ENCODE assay signal across 8 cellular contexts in genomic region chr1:23800396-23801337, GRCh38. TPM values are rescaled to one million over a fixed set of nuclear protein-coding genes. Genes with fewer than 3 reads are reported as not detected.
DNase-seq lines count a peak whose midpoint lies in the region; ATAC-seq, FAIRE-seq and TF ChIP-seq lines count a peak whose summit lies in the region.

TSS of gene GALE (minus strand) at chr1:23800754. CDS start at chr1:23799007, 1,747 bp downstream.

- H3K9me3 ChIP-seq in right atrium auricular region (no peaks in the 10 kb centered on the region), uterus (no peaks in the 10 kb centered on the region)

- peak; percentile 99 for FAIRE-seq in GM12891 (lab: Jason Lieb, UNC)

- peak; percentile 67 for ATAC-seq in HG02884 (IDR thresholded peaks at IDR 0.05; ENCODE audit: unreplicated experiment)

- no peak for TF ChIP-seq CTCF in right atrium auricular region (IDR thresholded peaks at IDR 0.05)
- peak in 2 of 4 experiments; percentile 28 to 29 for TF ChIP-seq CTCF in uterus (IDR thresholded peaks at IDR 0.05)

- H3K4me1 ChIP-seq in right atrium auricular region (peaks cover 0 to 26% of the 10 kb centered on the region in 2 donors), uterus (peaks cover 0 to 9% of the 10 kb centered on the region in 2 donors)

- intact Hi-C loops in T-helper 2 cell treated with Interferon-gamma antibody and Interleukin-4, amounts not matched to agents 100 ng/mL and 5 ng/mL, for 36 hours (cut with micrococcal nuclease) = loop anchor here (1.0 to 5.0 kb wide), 4 partner anchors 9 to 182 kb away; partner anchors contain the start of genes HMGCL, LYPLA2, PNRC2 and SRSF10
- intact Hi-C loops in uterus (cut with DNase I; ENCODE audit: low total_unique reads) = no loop called here

- peak within 1 kb of the TSS; percentile 89 for H3K4me3 ChIP-seq in right atrium auricular region
- peak within 1 kb of the TSS; percentile 63 to 75 for H3K4me3 ChIP-seq in uterus

- no peaks in the 10 kb centered on the region for H3K27me3 ChIP-seq in right atrium auricular region
- no peaks in the 10 kb centered on the region for H3K27me3 ChIP-seq in uterus

- peak within 1 kb of the TSS; percentile 86 to 93 for H3K27ac ChIP-seq in right atrium auricular region
- H3K27ac ChIP-seq in uterus = peak within 1 kb of the TSS; percentile 76 to 88

- H3K36me3 ChIP-seq in right atrium auricular region (peaks cover 10% of the 10 kb centered on the region), uterus (no peaks in the 10 kb centered on the region)

- TF ChIP-seq POLR2A in GM12891 (IDR thresholded peaks at IDR 0.05; ENCODE audit: low read depth, low read length) (peak; percentile 79), uterus (IDR thresholded peaks at IDR 0.05) (peak; percentile 57 to 82)

- DNase-seq in GM12891 (ENCODE audit: insufficient read length, low spot score) = peak; percentile 99
- DNase-seq in NCI-H187 treated with DMSO at 0.1 percent for 48 hours (lab: John Stamatoyannopoulos, UW) = peak; percentile 47
- peak; percentile 65 to 97 (median 94) for DNase-seq in anterior cingulate cortex (lab: John Stamatoyannopoulos, UW)
- peak; percentile 97 for DNase-seq in right atrium auricular region (ENCODE audit: low spot score)
- DNase-seq in putamen (ENCODE audit: low spot score) = peak; percentile 96
- DNase-seq in uterus = peak; percentile 97

TF ChIP-seq in GM12891, 5 proteins besides CTCF, POLR2A, EP300 and RAD21:
- TF ChIP-seq POLR2AphosphoS5 (IDR thresholded peaks at IDR 0.05; ENCODE audit: low read depth, low read length) = peak; percentile 71; the same call in 1 of the 2 replicates
- TF ChIP-seq TAF1 (IDR thresholded peaks at IDR 0.05; ENCODE audit: low read depth, low read length) = peak; percentile 70; the same call in 1 of the 2 replicates
- TF ChIP-seq POU2F2 (IDR thresholded peaks at IDR 0.05; ENCODE audit: low read depth, low read length) = peak; percentile 63; the same call in 1 of the 2 replicates
- TF ChIP-seq PAX5 (IDR thresholded peaks at IDR 0.05; ENCODE audit: insufficient read depth, low read length, severe bottlenecking) = no peak
- TF ChIP-seq SPI1 (IDR thresholded peaks at IDR 0.05; ENCODE audit: low read depth, low read length) = peak; percentile 80

RNA-seq across cellular contexts. Expression of gene GALE, which starts in this region (rescaled TPM):
- polyA plus RNA-seq in GM12891 (2012; ENCODE audit: low read depth, missing spikeins) = 34.0 TPM
- 25.3 TPM in 2 replicates for total RNA-seq in T-helper 2 cell treated with Interferon-gamma antibody and Interleukin-4, amounts not matched to agents 100 ng/mL and 5 ng/mL, for 36 hours
- total RNA-seq in right atrium auricular region (1 to 10 TPM; 5.5 to 8.8 TPM), uterus (10 to 100 TPM; 14.1 to 16.7 (median 15.0) TPM)

Comparison
In these comparisons a context has a peak if more than half of its experiments do, and no peak if none do; other contexts are left out.
1. Peak in every context shown above with its lines: DNase-seq, ATAC-seq, H3K4me3 ChIP-seq and H3K27ac ChIP-seq.
2. DNase-seq: peak in every context shown above with its lines; median percentile 99 in GM12891; 97 in right atrium auricular region; 97 in uterus; 96 in putamen; 94 in anterior cingulate cortex; 47 in NCI-H187 treated with DMSO at 0.1 percent for 48 hours.